In the genomic region with DNA sequence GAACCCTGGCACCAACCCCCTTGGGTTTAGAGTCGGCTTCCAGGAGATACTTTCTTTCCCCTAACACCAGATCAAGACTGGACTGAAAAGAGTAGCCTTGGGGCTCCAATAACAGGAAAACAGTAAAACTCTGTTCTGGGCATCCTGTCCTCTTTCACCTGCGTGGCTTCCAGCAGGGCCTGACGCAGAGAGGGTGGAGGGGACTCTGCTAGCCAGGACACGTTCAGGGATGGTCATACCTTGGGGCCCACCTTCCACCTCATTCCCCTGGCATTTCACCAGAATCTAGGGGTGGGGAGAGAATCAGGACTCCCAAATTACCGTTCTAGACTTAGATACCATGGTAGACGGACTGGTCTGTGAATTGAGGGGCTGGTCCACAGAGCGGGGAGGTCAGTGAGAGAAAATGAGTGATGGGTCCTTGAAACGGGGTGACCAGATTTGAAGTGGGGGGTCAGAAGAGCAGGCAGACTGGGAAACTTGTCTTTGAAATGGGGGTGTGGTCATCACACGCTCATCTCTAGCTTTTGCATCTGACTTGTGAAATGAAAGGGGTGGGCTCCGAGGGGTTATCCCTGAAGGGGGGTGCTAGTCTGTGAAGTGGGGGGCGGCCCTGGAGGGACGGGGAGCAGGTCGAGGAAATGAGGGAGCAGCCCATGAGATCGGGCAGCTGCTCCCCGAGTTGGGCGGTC, we compare ENCODE assay signal across 8 cellular contexts. TPM values are rescaled to one million over a fixed set of nuclear protein-coding genes. Genes with fewer than 3 reads are reported as not detected.
DNase-seq lines count a peak whose midpoint lies in the region; ATAC-seq and TF ChIP-seq lines count a peak whose summit lies in the region.

No MANE protein-coding gene starts in this region.

- peaks cover 28% of the 10 kb centered on the region for H3K36me3 Mint-ChIP-seq in CD8-positive, alpha-beta T cell

- H3K27ac ChIP-seq in CD8-positive, alpha-beta T cell (ENCODE audit: low read depth, low read length) = peak overlapping the region; percentile 71
- H3K27ac ChIP-seq in SJCRH30 (peak overlapping the region; percentile 57; the same call in 1 of the 2 replicates), esophagus squamous epithelium (peak overlapping the region; percentile 89 to 95 (median 92)), ovary (peak overlapping the region in 1 of 2 donors; percentile 4)

- ATAC-seq in CD8-positive, alpha-beta T cell = no peak
- no peak for ATAC-seq in GM21737 (IDR thresholded peaks at IDR 0.05; ENCODE audit: unreplicated experiment)

- CTCF ChIA-PET in CD8-positive, alpha-beta T cell (lab: Charles Lee) = interaction anchor here (0.8 to 13.3 kb wide), 12 partner anchors 11 to 219 kb away, joined by 4 to 458 read pairs (median 9); a partner anchor contains a TSS

- H3K4me1 ChIP-seq in CD8-positive, alpha-beta T cell (ENCODE audit: insufficient read depth, low read length) = peaks cover 49% of the 10 kb centered on the region
- H3K4me1 ChIP-seq in SJCRH30 (peaks cover 25% of the 10 kb centered on the region), esophagus squamous epithelium (peaks cover 33 to 65% (median 39%) of the 10 kb centered on the region in 3 donors), ovary (ENCODE audit: insufficient read depth) (peaks cover 19% of the 10 kb centered on the region)

- POLR2A ChIA-PET in CD8-positive, alpha-beta T cell (lab: Charles Lee) = interaction anchor here (0.8 to 7.9 kb wide), 13 partner anchors 7 to 64 kb away, joined by 3 to 150 read pairs (median 12); a partner anchor contains a TSS

- H3K27me3 ChIP-seq in CD8-positive, alpha-beta T cell (ENCODE audit: insufficient read depth, low read length) = no peaks in the 10 kb centered on the region
- no peaks in the 10 kb centered on the region for H3K27me3 ChIP-seq in SJCRH30
- no peaks in the 10 kb centered on the region for H3K27me3 ChIP-seq in esophagus squamous epithelium
- no peaks in the 10 kb centered on the region for H3K27me3 ChIP-seq in ovary

- peak overlapping the region; percentile 77 for H3K4me3 ChIP-seq in CD8-positive, alpha-beta T cell (ENCODE audit: low read depth, low read length)
- H3K4me3 ChIP-seq in SJCRH30 (peak overlapping the region; percentile 99), esophagus squamous epithelium (peak overlapping the region; percentile 84 to 98 (median 92)), ovary (peak overlapping the region; percentile 100)

- no peaks in the 10 kb centered on the region for H3K27me3 Mint-ChIP-seq in CD8-positive, alpha-beta T cell (ENCODE audit: low read depth)

- no peaks in the 10 kb centered on the region for H3K9me3 ChIP-seq in CD8-positive, alpha-beta T cell (ENCODE audit: low read length)
- no peaks in the 10 kb centered on the region for H3K9me3 ChIP-seq in SJCRH30 (replicated peaks)
- no peaks in the 10 kb centered on the region for H3K9me3 ChIP-seq in esophagus squamous epithelium
- H3K9me3 ChIP-seq in ovary = no peaks in the 10 kb centered on the region

- WGBS in esophagus squamous epithelium, 2 donors = 11 to 16% methylated on average over 7 to 10 of the region's 16 CpGs
- WGBS in ovary, 3 donors = 18 to 27% (median 21%) methylated on average over 16 of the region's 16 CpGs

- no peaks in the 10 kb centered on the region for H3K9me3 Mint-ChIP-seq in CD8-positive, alpha-beta T cell

- TF ChIP-seq EP300 in ovary (IDR thresholded peaks at IDR 0.05) = no peak

- peak overlapping the region; percentile 97 for H3K4me3 Mint-ChIP-seq in CD8-positive, alpha-beta T cell

- TF ChIP-seq CTCF in CD8-positive, alpha-beta T cell (IDR thresholded peaks at IDR 0.05) = no peak
- no peak for TF ChIP-seq CTCF in esophagus squamous epithelium (IDR thresholded peaks at IDR 0.05)
- TF ChIP-seq CTCF in ovary (IDR thresholded peaks at IDR 0.05) = no peak

- peaks cover 55% of the 10 kb centered on the region for H3K4me1 Mint-ChIP-seq in CD8-positive, alpha-beta T cell (ENCODE audit: low read depth)

- DNase-seq in CD8-positive, alpha-beta T cell = peak in 1 of 7 experiments; percentile 35
- DNase-seq in SJCRH30 = no peak
- DNase-seq in esophagus squamous epithelium (lab: John Stamatoyannopoulos, UW) = no peak
- DNase-seq in ovary = no peak
- no peak for DNase-seq in DMS 273 (lab: John Stamatoyannopoulos, UW; ENCODE audit: unreplicated experiment)
- DNase-seq in KG1 (lab: John Stamatoyannopoulos, UW) = no peak
- no peak for DNase-seq in activated CD4-positive, alpha-beta T cell treated with anti-CD3 and anti-CD28 coated beads, Interleukin-2, amount 50 U/mL, for 1 hour

- H3K36me3 ChIP-seq in CD8-positive, alpha-beta T cell (ENCODE audit: insufficient read depth, low read length) = no peaks in the 10 kb centered on the region
- no peaks in the 10 kb centered on the region for H3K36me3 ChIP-seq in SJCRH30
- H3K36me3 ChIP-seq in esophagus squamous epithelium = no peaks in the 10 kb centered on the region
- no peaks in the 10 kb centered on the region for H3K36me3 ChIP-seq in ovary

- no peak for TF ChIP-seq POLR2A in esophagus squamous epithelium (IDR thresholded peaks at IDR 0.05)
- TF ChIP-seq POLR2A in ovary (IDR thresholded peaks at IDR 0.05) = no peak

- intact Hi-C loops in CD8-positive, alpha-beta T cell (cut with DNase I, micrococcal nuclease) = loop anchor here (1.0 to 2.0 kb wide), 6 partner anchors 12 to 64 kb away; a partner anchor contains a TSS
- intact Hi-C loops in esophagus squamous epithelium (cut with DNase I) = loop anchor here (2.0 kb wide), 1 partner anchor 36 kb away; no protein-coding TSS in a partner anchor
- intact Hi-C loops in ovary (cut with DNase I) = loop anchor here in 3 of 4 donors (1.0 to 2.0 kb wide), 2 partner anchors 36 kb away; no protein-coding TSS in a partner anchor

- H3K27ac Mint-ChIP-seq in CD8-positive, alpha-beta T cell = peak overlapping the region; percentile 95

RNA-seq across cellular contexts. Expression of a gene that starts 0.9 kb away (rescaled TPM):
- total RNA-seq in CD8-positive, alpha-beta T cell = 100 to 1,000 TPM; 170 to 171 TPM
- 23.2 and 29.7 TPM in 2 replicates for total RNA-seq in SJCRH30 (2014; rRNA removed; shearing (Covaris generic))
- total RNA-seq in esophagus squamous epithelium (10 to 100 TPM; 18.2 to 44.4 (median 21.4) TPM), ovary (10 to 100 TPM; 25.0 to 78.0 (median 44.7) TPM)
- polyA plus RNA-seq in ovary = 10 to 100 TPM; 34.7 to 49.2 TPM

RNA-seq across cellular contexts. Expression of a gene that starts 27.0 kb away (rescaled TPM):
- total RNA-seq in CD8-positive, alpha-beta T cell = 1,000 to 10,000 TPM; 6,214 to 6,704 TPM
- total RNA-seq in SJCRH30 (2014; rRNA removed; shearing (Covaris generic)) = under 0.01 TPM in 1 of 2 replicates, not detected in the other
- under 1 TPM in 3 of 4 donors, not detected in 1; under 0.01 TPM for total RNA-seq in esophagus squamous epithelium
- total RNA-seq in ovary = over 10,000 TPM in 5 of 7 donors, under 1 TPM in 2; under 0.01 to 29,369 (median 16,575) TPM
- not detected for polyA plus RNA-seq in ovary

RNA-seq across cellular contexts. Expression of a gene that starts 28.4 kb away (rescaled TPM):
- total RNA-seq in CD8-positive, alpha-beta T cell = 1,000 to 10,000 TPM; 1,572 to 1,612 TPM
- total RNA-seq in SJCRH30 (2014; rRNA removed; shearing (Covaris generic)) = under 0.01 TPM in 2 replicates
- total RNA-seq in esophagus squamous epithelium (under 1 TPM in 3 of 4 donors, not detected in 1; under 0.01 TPM), ovary (1,000 to 10,000 TPM in 5 of 7 donors, under 1 TPM in 2; under 0.01 to 4,499 (median 2,193) TPM)
- polyA plus RNA-seq in ovary = not detected

RNA-seq across cellular contexts. Expression of a gene that starts 37.5 kb away (rescaled TPM):
- not detected for total RNA-seq in CD8-positive, alpha-beta T cell
- 4.0 and 5.5 TPM in 2 replicates for total RNA-seq in SJCRH30 (2014; rRNA removed; shearing (Covaris generic))
- total RNA-seq in esophagus squamous epithelium (1 to 10 TPM in 1 of 4 donors, under 1 TPM in 1, not detected in 2; 0.70 to 5.0 TPM), ovary (1 to 10 TPM in 5 of 7 donors, under 1 TPM in 2; 0.87 to 4.6 (median 1.4) TPM)
- polyA plus RNA-seq in ovary = 1 to 10 TPM; 2.0 to 2.8 TPM
